In genomic region chr1:40651138-40651857, GRCh38 we compare ENCODE assay signal across 21 cellular contexts. TPM values are rescaled to one million over a fixed set of nuclear protein-coding genes. Genes with fewer than 3 reads are reported as not detected.
A peak's percentile ranks its signal among the peaks of the same experiment; 100 is the strongest.
DNase-seq lines count a peak whose midpoint lies in the region; ATAC-seq, FAIRE-seq and TF ChIP-seq lines count a peak whose summit lies in the region.
"Had no signal": no experiment of that assay in that cellular context is flagged by ENCODE, and none has a peak within 500 bp of the region (broad histone marks: within the 10 kb centered on the region; RNA-seq: fewer than 3 reads in every experiment).

No MANE protein-coding gene starts in this region.

- no peak overlapping the region for H2AFZ ChIP-seq in osteoblast (ENCODE audit: low read length)

- no peaks in the 10 kb centered on the region for H3K4me1 ChIP-seq in colonic mucosa
- peaks cover 4% of the 10 kb centered on the region for H3K4me1 ChIP-seq in osteoblast (ENCODE audit: insufficient read depth, low read length)
- H3K4me1 ChIP-seq: upper lobe of right lung had no signal

- no peaks in the 10 kb centered on the region for H3K27me3 Mint-ChIP-seq in T-helper 2 cell treated with Interferon-gamma antibody and Interleukin-4, amounts not matched to agents 5 μg/mL and 100 μg/mL, for 36 hours (ENCODE audit: low read depth)

- no peaks in the 10 kb centered on the region for H3K36me3 Mint-ChIP-seq in T-helper 2 cell treated with Interferon-gamma antibody and Interleukin-4, amounts not matched to agents 5 μg/mL and 100 μg/mL, for 36 hours (ENCODE audit: low read depth)
- H3K36me3 Mint-ChIP-seq: WTC11 had no signal

- peak overlapping the region in 1 of 2 donors; percentile 38 for H3K9ac ChIP-seq in colonic mucosa (ENCODE audit: low read depth in 2 of 2, low read length in 2 of 2)

- no peaks in the 10 kb centered on the region for H3K27me3 ChIP-seq in colonic mucosa
- peaks cover 38% of the 10 kb centered on the region for H3K27me3 ChIP-seq in osteoblast (ENCODE audit: insufficient read depth, low read length)
- H3K27me3 ChIP-seq: upper lobe of right lung had no signal

- no peaks in the 10 kb centered on the region for H3K9me3 Mint-ChIP-seq in T-helper 2 cell treated with Interferon-gamma antibody and Interleukin-4, amounts not matched to agents 5 μg/mL and 100 μg/mL, for 36 hours
- H3K9me3 Mint-ChIP-seq: IgD-negative memory B cell, nephron, WTC11 had no signal

- H3K9me3 ChIP-seq in colonic mucosa (no peaks in the 10 kb centered on the region), osteoblast (ENCODE audit: low read depth, low read length) (no peaks in the 10 kb centered on the region)
- H3K9me3 ChIP-seq: upper lobe of right lung had no signal

- H4K20me1 ChIP-seq in osteoblast (ENCODE audit: insufficient read depth, low read length) = no peaks in the 10 kb centered on the region

- H3K4me3 Mint-ChIP-seq in T-helper 2 cell treated with Interferon-gamma antibody and Interleukin-4, amounts not matched to agents 5 μg/mL and 100 μg/mL, for 36 hours = no peak overlapping the region
- H3K4me3 Mint-ChIP-seq: IgD-negative memory B cell, nephron, WTC11 had no signal

- H3K4me2 ChIP-seq in osteoblast (ENCODE audit: insufficient read depth, low read length) = no peak overlapping the region

- no peaks in the 10 kb centered on the region for H3K79me2 ChIP-seq in osteoblast (ENCODE audit: insufficient read depth, low read length)

- DNase-seq in DMS53 treated with DMSO at 0.1 percent for 48 hours (lab: John Stamatoyannopoulos, UW; ENCODE audit: unreplicated experiment) (peak; percentile 51), NCI-H2171 treated with DMSO at 0.1 percent for 48 hours (lab: John Stamatoyannopoulos, UW) (peak; percentile 93), colonic mucosa (peak; percentile 78), osteoblast (ENCODE audit: insufficient read length, low spot score, missing footprints) (peak; percentile 47), D721Med (ENCODE audit: insufficient read length, low spot score) (no peak)
- no peak for DNase-seq in T-helper 2 cell treated with Interferon-gamma antibody and Interleukin-4, amounts not matched to agents 5 μg/mL and 100 μg/mL, for 36 hours (ENCODE audit: low spot score)
- DNase-seq: activated effector memory CD4-positive, alpha-beta T cell treated with Interleukin-2 at 50 U/mL for 16 hours; aorta; NCI-H1417; NCI-H446 treated with DMSO at 0.1 percent for 48 hours; right cardiac atrium; stimulated activated CD4-positive, alpha-beta T cell treated with anti-CD3 and anti-CD28 coated beads, Interleukin-4, amount 100 ng/mL, for 24 hours; SW 1271; upper lobe of right lung had no signal

- no peaks in the 10 kb centered on the region for H3K36me3 ChIP-seq in colonic mucosa
- H3K36me3 ChIP-seq in osteoblast (ENCODE audit: insufficient read depth, low read length) = no peaks in the 10 kb centered on the region
- H3K36me3 ChIP-seq: upper lobe of right lung had no signal

- intact Hi-C loops in colonic mucosa (cut with DNase I) = no loop called here

- H3K4me3 ChIP-seq in colonic mucosa (no peak overlapping the region), osteoblast (ENCODE audit: insufficient read depth, low read length) (no peak overlapping the region)
- H3K4me3 ChIP-seq: upper lobe of right lung had no signal

- H3K27ac ChIP-seq in colonic mucosa (peak overlapping the region; percentile 36), osteoblast (ENCODE audit: low read depth, low read length) (no peak overlapping the region)
- H3K27ac ChIP-seq: upper lobe of right lung had no signal

- no peak overlapping the region for H3K27ac Mint-ChIP-seq in T-helper 2 cell treated with Interferon-gamma antibody and Interleukin-4, amounts not matched to agents 5 μg/mL and 100 μg/mL, for 36 hours
- H3K27ac Mint-ChIP-seq: IgD-negative memory B cell, nephron, WTC11 had no signal

- no peak for FAIRE-seq in D721Med (lab: Jason Lieb, UNC)
- FAIRE-seq: H54 had no signal

- no peaks in the 10 kb centered on the region for H3K4me1 Mint-ChIP-seq in T-helper 2 cell treated with Interferon-gamma antibody and Interleukin-4, amounts not matched to agents 5 μg/mL and 100 μg/mL, for 36 hours (ENCODE audit: low read depth)

- no peak for ATAC-seq in GM18502 (IDR thresholded peaks at IDR 0.05; ENCODE audit: poor library complexity, unreplicated experiment)
- no peak for ATAC-seq in HG03469 (IDR thresholded peaks at IDR 0.05; ENCODE audit: unreplicated experiment)
- ATAC-seq: Panc1, upper lobe of right lung, WTC11 had no signal

- TF ChIP-seq CTCF in colonic mucosa (IDR thresholded peaks at IDR 0.05) = no peak
- TF ChIP-seq CTCF in osteoblast (IDR thresholded peaks at IDR 0.05; ENCODE audit: extremely low read depth, low read depth, low read length) = no peak
- TF ChIP-seq CTCF in D721Med (IDR thresholded peaks at IDR 0.05; ENCODE audit: insufficient read depth, missing control alignments) = no peak

RNA-seq across cellular contexts. Expression of gene RIMS3, which starts 14.2 kb away (rescaled TPM):
- total RNA-seq in colonic mucosa = 1 to 10 TPM; 7.0 to 9.5 TPM
- total RNA-seq in osteoblast = 3.5 and 6.2 TPM in 2 replicates

RNA-seq across cellular contexts. Expression of gene NFYC, which starts 40.2 kb away (rescaled TPM):
- 10 to 100 TPM; 46.9 to 62.2 TPM for total RNA-seq in colonic mucosa
- 24.2 TPM in 2 replicates for total RNA-seq in osteoblast

Comparison
In these comparisons a context has a peak if more than half of its experiments do, and no peak if none do; other contexts are left out.
1. DNase-seq: peak in DMS53 treated with DMSO at 0.1 percent for 48 hours (single experiment), NCI-H2171 treated with DMSO at 0.1 percent for 48 hours (single experiment), colonic mucosa (single experiment) and osteoblast (single experiment); none in D721Med (single experiment) and T-helper 2 cell treated with Interferon-gamma antibody and Interleukin-4, amounts not matched to agents 5 μg/mL and 100 μg/mL, for 36 hours (single experiment).